ENCODE assay signal across 11 cellular contexts in genomic region chr12:70994217-70994788, GRCh38.
A peak's percentile ranks its signal among the peaks of the same experiment; 100 is the strongest.
DNase-seq lines count a peak whose midpoint lies in the region; ATAC-seq and TF ChIP-seq lines count a peak whose summit lies in the region.
"Had no signal": no experiment of that assay in that cellular context is flagged by ENCODE, and none has a peak within 500 bp of the region (broad histone marks: within the 10 kb centered on the region; RNA-seq: fewer than 3 reads in every experiment).

No MANE protein-coding gene starts in this region.

- ATAC-seq in aorta (ENCODE audit: low FRiP score), result peak; percentile 87

- H3K4me1 ChIP-seq in muscle layer of duodenum (ENCODE audit: control insufficient read depth in 1 of 2, insufficient read depth in 2 of 2, low read length in 2 of 2) (no peaks in the 10 kb centered on the region), aorta (ENCODE audit: control insufficient read depth in 1 of 2, insufficient read depth in 2 of 2, low read length in 2 of 2) (peaks cover 5 to 8% of the 10 kb centered on the region in 2 donors), neuronal stem cell (ENCODE audit: control insufficient read depth in 2 of 2, insufficient read depth in 1 of 2, low read depth in 1 of 2, low read length in 2 of 2) (no peaks in the 10 kb centered on the region)

- no peaks in the 10 kb centered on the region for H3K27me3 ChIP-seq in muscle layer of duodenum (ENCODE audit: low read depth, low read length)
- H3K27me3 ChIP-seq in aorta (ENCODE audit: control insufficient read depth in 1 of 2, insufficient read depth in 2 of 2, low read length in 1 of 2), result no peaks in the 10 kb centered on the region
- H3K27me3 ChIP-seq in neuronal stem cell (ENCODE audit: control insufficient read depth in 3 of 3, insufficient read depth in 3 of 3, low read depth in 1 of 3, low read length in 3 of 3), result no peaks in the 10 kb centered on the region

- H3K9me3 ChIP-seq in muscle layer of duodenum (ENCODE audit: control insufficient read depth in 1 of 2, low read length in 2 of 2), result no peaks in the 10 kb centered on the region
- no peaks in the 10 kb centered on the region for H3K9me3 ChIP-seq in aorta (ENCODE audit: control insufficient read depth, low read length)
- no peaks in the 10 kb centered on the region for H3K9me3 ChIP-seq in neuronal stem cell (replicated peaks in 1 of 2; ENCODE audit: control insufficient read depth in 2 of 2, insufficient read depth in 1 of 2, low read depth in 1 of 2, low read length in 2 of 2)

- H3K4me3 ChIP-seq in epithelial cell of esophagus (ENCODE audit: low read length), result no peak overlapping the region
- H3K4me3 ChIP-seq in muscle layer of duodenum (ENCODE audit: low read depth in 1 of 2, low read length in 2 of 2), result no peak overlapping the region
- H3K4me3 ChIP-seq in aorta (ENCODE audit: low read length in 2 of 2), result no peak overlapping the region
- no peak overlapping the region for H3K4me3 ChIP-seq in neuronal stem cell (ENCODE audit: low read length in 2 of 2)

- H3K36me3 ChIP-seq in muscle layer of duodenum (ENCODE audit: control insufficient read depth in 1 of 2, insufficient read depth in 2 of 2, low read length in 2 of 2) (no peaks in the 10 kb centered on the region), aorta (ENCODE audit: control insufficient read depth in 1 of 2, insufficient read depth in 2 of 2, low read length in 1 of 2) (no peaks in the 10 kb centered on the region), neuronal stem cell (replicated peaks in 1 of 2; ENCODE audit: control insufficient read depth in 2 of 2, insufficient read depth in 2 of 2, low read length in 2 of 2) (no peaks in the 10 kb centered on the region)

- H4K8ac ChIP-seq in neuronal stem cell (ENCODE audit: low read depth, low read length), result no peak overlapping the region

- intact Hi-C loops in aorta (cut with DNase I), result loop anchor here in 1 of 2 donors (5.0 kb wide), 1 partner anchor 747 kb away; no protein-coding TSS in a partner anchor

- no peak overlapping the region for H4K91ac ChIP-seq in neuronal stem cell (ENCODE audit: low read depth, low read length, poor library complexity)

- no peak overlapping the region for H3K9ac ChIP-seq in neuronal stem cell (ENCODE audit: low read depth, low read length, poor library complexity)

- TF ChIP-seq CTCF in epithelial cell of esophagus (IDR thresholded peaks at IDR 0.05; ENCODE audit: insufficient read depth, low read depth, low read length, missing control alignments), result no peak

- H3K4ac ChIP-seq in neuronal stem cell (ENCODE audit: low read length), result no peak overlapping the region

- no peak overlapping the region for H2BK120ac ChIP-seq in neuronal stem cell (ENCODE audit: low read depth, low read length)

- peak overlapping the region; percentile 6 for H3K27ac ChIP-seq in muscle layer of duodenum (ENCODE audit: low read length)
- H3K27ac ChIP-seq in aorta (ENCODE audit: low read depth in 1 of 2, low read length in 2 of 2), result peak overlapping the region; percentile 79 to 83
- H3K27ac ChIP-seq in neuronal stem cell (replicated peaks; ENCODE audit: low read length), result no peak overlapping the region

- DNase-seq in NCI-H748 (lab: John Stamatoyannopoulos, UW; ENCODE audit: unreplicated experiment), result peak; percentile 9
- no peak for DNase-seq in NCI-H748 treated with DMSO at 0.1 percent for 48 hours (lab: John Stamatoyannopoulos, UW)
- peak; percentile 56 for DNase-seq in epithelial cell of esophagus (ENCODE audit: low read depth)
- DNase-seq in aorta, result no peak
- no peak for DNase-seq in DMS53 (lab: John Stamatoyannopoulos, UW)
- no peak for DNase-seq in neuronal stem cell (ENCODE audit: low spot score)
- DNase-seq in hippocampal formation (lab: John Stamatoyannopoulos, UW), result no peak
- DNase-seq: activated CD4-positive, alpha-beta T cell treated with anti-CD3 and anti-CD28 coated beads, Interleukin-2, amount 50 U/mL, for 48 hours; amygdala; NCI-H345 had no signal

- no peak overlapping the region for H2AK5ac ChIP-seq in neuronal stem cell (ENCODE audit: low read depth, low read length)

- 12 to 21% methylated on average over 5 of the region's 5 CpGs for WGBS in aorta, 2 donors
- no CpG with 5 or more reads among the region's 5 CpGs for WGBS in neuronal stem cell (ENCODE audit: extremely low coverage in 2 of 2, insufficient read length in 2 of 2, insufficient replicate concordance in 1 of 2), 2 donors

- H3K23ac ChIP-seq in neuronal stem cell (ENCODE audit: low read depth, low read length, poor library complexity), result no peak overlapping the region

- no peak overlapping the region for H2BK12ac ChIP-seq in neuronal stem cell (ENCODE audit: low read length)

- H3K14ac ChIP-seq in neuronal stem cell (ENCODE audit: low read length), result no peak overlapping the region

- H3K79me1 ChIP-seq in neuronal stem cell (ENCODE audit: low read depth, low read length), result no peaks in the 10 kb centered on the region

- no peak overlapping the region for H2BK5ac ChIP-seq in neuronal stem cell (ENCODE audit: low read length)

- no peak overlapping the region for H2BK15ac ChIP-seq in neuronal stem cell (ENCODE audit: low read length)

- no peak overlapping the region for H3K18ac ChIP-seq in neuronal stem cell (ENCODE audit: low read length)

- H3K4me2 ChIP-seq in neuronal stem cell (ENCODE audit: insufficient read depth, low read length, poor library complexity, severe bottlenecking), result no peak overlapping the region

- no peak overlapping the region for H2AFZ ChIP-seq in neuronal stem cell (ENCODE audit: low read length)

Comparison
In these comparisons a context has a peak if more than half of its experiments do, and no peak if none do; other contexts are left out.
1. DNase-seq: peak in NCI-H748 (single experiment) and epithelial cell of esophagus (single experiment); none in NCI-H748 treated with DMSO at 0.1 percent for 48 hours (single experiment), aorta (0 of 2), DMS53 (single experiment), neuronal stem cell (single experiment) and hippocampal formation (0 of 2).